In the genomic region with DNA sequence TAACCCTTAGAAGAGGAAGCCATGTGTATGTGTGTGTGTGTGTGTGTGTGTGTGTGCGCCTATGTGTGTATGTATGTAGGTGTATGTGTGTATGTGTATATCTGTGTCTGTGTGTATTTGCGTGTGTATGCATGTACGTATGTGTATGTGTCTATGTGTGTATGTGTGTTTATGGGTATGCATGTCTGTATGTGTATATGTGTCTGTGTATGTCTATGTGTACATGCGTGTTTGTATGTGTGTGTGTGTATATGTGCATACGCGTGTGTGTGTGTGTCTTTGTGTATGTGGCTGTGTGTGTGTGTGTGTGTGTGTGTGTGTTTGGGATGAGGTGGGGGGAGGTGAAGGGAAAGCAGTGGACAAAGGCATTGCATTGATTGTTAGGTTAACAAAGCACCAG, we compare ENCODE assay signal across 21 cellular contexts.
"Had no signal": no experiment of that assay in that cellular context is flagged by ENCODE, and none has a peak within 500 bp of the region (broad histone marks: within the 10 kb centered on the region; RNA-seq: fewer than 3 reads in every experiment).

No MANE protein-coding gene starts in this region.

- H2AFZ ChIP-seq: hepatocyte had no signal

- H3K27me3 Mint-ChIP-seq: stimulated activated naive CD8-positive, alpha-beta T cell treated with anti-CD3 and anti-CD28 coated beads, Interleukin-15, Interleukin-2, amounts not matched to agents 100 ng/mL and 50 ng/mL, for 24 hours had no signal

- H3K79me2 ChIP-seq: hepatocyte had no signal

- H3K9me3 Mint-ChIP-seq: nephron progenitor cell; stimulated activated effector memory CD8-positive, alpha-beta T cell treated with anti-CD3 and anti-CD28 coated beads, Interleukin-12 subunit alpha, Interleukin-12 subunit beta, amount 100 ng/mL, for 72 hours; stimulated activated naive CD8-positive, alpha-beta T cell treated with anti-CD3 and anti-CD28 coated beads, Interleukin-15, Interleukin-2, amounts not matched to agents 100 ng/mL and 50 ng/mL, for 24 hours had no signal

- H3K4me3 ChIP-seq: coronary artery, hepatocyte, left ventricle myocardium inferior, lung, ovary, tibial artery had no signal

- ATAC-seq: left cardiac atrium; right cardiac atrium; stimulated activated effector memory CD8-positive, alpha-beta T cell treated with anti-CD3 and anti-CD28 coated beads, Interleukin-12 subunit alpha, Interleukin-12 subunit beta, amount 100 ng/mL, for 72 hours had no signal

- H3K4me1 Mint-ChIP-seq: stimulated activated effector memory CD8-positive, alpha-beta T cell treated with anti-CD3 and anti-CD28 coated beads, Interleukin-12 subunit alpha, Interleukin-12 subunit beta, amount 100 ng/mL, for 72 hours had no signal

- H3K27ac ChIP-seq: coronary artery, hepatocyte, left ventricle myocardium inferior, ovary, tibial artery had no signal

- H3K4me2 ChIP-seq: hepatocyte had no signal

- H3K27ac Mint-ChIP-seq: endodermal cell; naive B cell; stimulated activated effector memory CD8-positive, alpha-beta T cell treated with anti-CD3 and anti-CD28 coated beads, Interleukin-12 subunit alpha, Interleukin-12 subunit beta, amount 100 ng/mL, for 72 hours; stimulated activated naive CD8-positive, alpha-beta T cell treated with anti-CD3 and anti-CD28 coated beads, Interleukin-15, Interleukin-2, amounts not matched to agents 100 ng/mL and 50 ng/mL, for 24 hours had no signal

- H3K27me3 ChIP-seq: hepatocyte, ovary, tibial artery had no signal

- H3K36me3 ChIP-seq: left ventricle myocardium inferior, ovary, tibial artery had no signal

- H3K36me3 Mint-ChIP-seq: naive B cell; stimulated activated effector memory CD8-positive, alpha-beta T cell treated with anti-CD3 and anti-CD28 coated beads, Interleukin-12 subunit alpha, Interleukin-12 subunit beta, amount 100 ng/mL, for 72 hours had no signal

- H3K4me3 Mint-ChIP-seq: endodermal cell; naive B cell; nephron progenitor cell; stimulated activated effector memory CD8-positive, alpha-beta T cell treated with anti-CD3 and anti-CD28 coated beads, Interleukin-12 subunit alpha, Interleukin-12 subunit beta, amount 100 ng/mL, for 72 hours; stimulated activated naive CD8-positive, alpha-beta T cell treated with anti-CD3 and anti-CD28 coated beads, Interleukin-15, Interleukin-2, amounts not matched to agents 100 ng/mL and 50 ng/mL, for 24 hours had no signal

- H3K4me1 ChIP-seq: left ventricle myocardium inferior, tibial artery had no signal

- DNase-seq: effector CD4-positive, alpha-beta T cell; endodermal cell; foreskin melanocyte; head of caudate nucleus; kidney; left cardiac atrium; left ventricle myocardium inferior; midbrain; naive B cell; nephron progenitor cell; nucleus accumbens; ovary; right cardiac atrium; stimulated activated CD4-positive, alpha-beta T cell treated with anti-CD3 and anti-CD28 coated beads, Interleukin-4, amount 100 ng/mL, for 1 hour; stimulated activated CD8-positive, alpha-beta memory T cell treated with anti-CD3 and anti-CD28 coated beads, Interleukin-4, amount 100 ng/mL, for 48 hours; tibial artery had no signal

- H3K9me3 ChIP-seq: ovary, tibial artery had no signal
